23 cellular contexts compared by ENCODE assay signal in genomic region chr18:46716827-46717226, GRCh38. TPM values are rescaled to one million over a fixed set of nuclear protein-coding genes. Genes with fewer than 3 reads are reported as not detected.
DNase-seq lines count a peak whose midpoint lies in the region; ATAC-seq and TF ChIP-seq lines count a peak whose summit lies in the region.
"Had no signal": no experiment of that assay in that cellular context is flagged by ENCODE, and none has a peak within 500 bp of the region (broad histone marks: within the 10 kb centered on the region; RNA-seq: fewer than 3 reads in every experiment).

No MANE protein-coding gene starts in this region.

- no peak for TF ChIP-seq CTCF in left ventricle myocardium inferior (IDR thresholded peaks at IDR 0.05; ENCODE audit: borderline replicate concordance)
- no peak for TF ChIP-seq CTCF in OCI-LY7 (conservative IDR thresholded peaks at IDR 0.05; ENCODE audit: low read length)
- no peak for TF ChIP-seq CTCF in neural crest cell (conservative IDR thresholded peaks at IDR 0.05)
- no peak for TF ChIP-seq CTCF in body of pancreas (IDR thresholded peaks at IDR 0.05)

- peak overlapping the region; percentile 69; the same call in 1 of the 2 replicates for H2AFZ ChIP-seq in OCI-LY7 (ENCODE audit: low read length)
- H2AFZ ChIP-seq: GM23338 had no signal

- BruUV-seq in OCI-LY7 (replicated peaks; lab: Mats Ljungman, UMichigan), result no TSS peak

- DNase-seq in left ventricle myocardium superior (no peak), left ventricle myocardium inferior (no peak), OCI-LY7 (ENCODE audit: low spot score) (no peak), neural crest cell (ENCODE audit: low read depth, low spot score) (no peak), NCI-H2029 treated with DMSO at 0.1 percent for 48 hours (lab: John Stamatoyannopoulos, UW) (no peak), body of pancreas (no peak)
- DNase-seq: 8988T, MM.1S, NCI-H1092, NCI-H146, NCI-H2081, NCI-H2171 treated with DMSO at 0.1 percent for 48 hours, NCI-H446, NCI-H526 treated with DMSO at 0.1 percent for 48 hours, Peyer's patch had no signal

- ATAC-seq in left ventricle myocardium superior, result peak; percentile 28
- ATAC-seq in stimulated activated memory B cell treated with anti-CD40 and anti-IgM and Interleukin-4, amounts not matched to agents 10 μg/mL and 1 μg/mL and 100 μg/mL, for 72 hours, result peak; percentile 3
- ATAC-seq in GM21528 (IDR thresholded peaks at IDR 0.05; ENCODE audit: low FRiP score, unreplicated experiment), result no peak
- ATAC-seq in body of pancreas, result no peak
- ATAC-seq: GM23338, HCT116 had no signal

- POLR2A ChIA-PET in OCI-LY7 (lab: Charles Lee), result interaction anchor here (0.8 kb wide), 1 partner anchor 665 kb away, joined by 3 read pairs; no protein-coding TSS in a partner anchor

- no peak overlapping the region for H3K27ac ChIP-seq in left ventricle myocardium inferior (replicated peaks)
- no peak overlapping the region for H3K27ac ChIP-seq in OCI-LY7 (ENCODE audit: low read depth, low read length, poor library complexity, severe bottlenecking)
- no peak overlapping the region for H3K27ac ChIP-seq in body of pancreas
- H3K27ac ChIP-seq: C4-2B, Peyer's patch had no signal

- intact Hi-C loops in left ventricle myocardium superior (cut with micrococcal nuclease), result no loop called here
- intact Hi-C loops in left ventricle myocardium inferior (cut with micrococcal nuclease), result no loop called here
- intact Hi-C loops in OCI-LY7 (cut with micrococcal nuclease; ENCODE audit: unreplicated experiment), result no loop called here
- intact Hi-C loops in body of pancreas (cut with DNase I), result no loop called here

- peak overlapping the region; percentile 34; the same call in 1 of the 2 replicates for H3K4me2 ChIP-seq in OCI-LY7 (ENCODE audit: low read length)
- H3K4me2 ChIP-seq: GM23338 had no signal

- no peak for TF ChIP-seq POLR2A in body of pancreas (IDR thresholded peaks at IDR 0.05)

- 67 to 73% methylated on average over 2 of the region's 2 CpGs for WGBS in body of pancreas, 2 donors

- peak overlapping the region; percentile 64 for H3K27ac Mint-ChIP-seq in neural crest cell (ENCODE audit: unreplicated experiment)
- no peak overlapping the region for H3K27ac Mint-ChIP-seq in stimulated activated memory B cell treated with anti-CD40 and anti-IgM and Interleukin-4, amounts not matched to agents 10 μg/mL and 1 μg/mL and 100 μg/mL, for 72 hours
- H3K27ac Mint-ChIP-seq: GM23338 had no signal

- H3K4me1 ChIP-seq in left ventricle myocardium inferior (peaks cover 34% of the 10 kb centered on the region), OCI-LY7 (ENCODE audit: insufficient read depth, low read length, poor library complexity, severe bottlenecking) (peaks cover 61% of the 10 kb centered on the region), body of pancreas (no peaks in the 10 kb centered on the region)
- H3K4me1 ChIP-seq: Peyer's patch had no signal

- H3K4me1 Mint-ChIP-seq in neural crest cell, result peaks cover 8% of the 10 kb centered on the region
- no peaks in the 10 kb centered on the region for H3K4me1 Mint-ChIP-seq in stimulated activated memory B cell treated with anti-CD40 and anti-IgM and Interleukin-4, amounts not matched to agents 10 μg/mL and 1 μg/mL and 100 μg/mL, for 72 hours

- no peaks in the 10 kb centered on the region for H3K36me3 Mint-ChIP-seq in neural crest cell (ENCODE audit: low read depth)
- no peaks in the 10 kb centered on the region for H3K36me3 Mint-ChIP-seq in stimulated activated memory B cell treated with anti-CD40 and anti-IgM and Interleukin-4, amounts not matched to agents 10 μg/mL and 1 μg/mL and 100 μg/mL, for 72 hours

- CTCF ChIA-PET in OCI-LY7 (lab: Charles Lee; ENCODE audit: unreplicated experiment), result no interaction called here

- H3K79me2 ChIP-seq in OCI-LY7 (ENCODE audit: insufficient read depth, low read depth, low read length), result no peaks in the 10 kb centered on the region

- H3K9me3 ChIP-seq in left ventricle myocardium inferior (replicated peaks) (no peaks in the 10 kb centered on the region), OCI-LY7 (ENCODE audit: low read length) (no peaks in the 10 kb centered on the region), body of pancreas (no peaks in the 10 kb centered on the region)
- H3K9me3 ChIP-seq: Peyer's patch had no signal

- H3K9me3 Mint-ChIP-seq in neural crest cell, result no peaks in the 10 kb centered on the region
- H3K9me3 Mint-ChIP-seq in stimulated activated memory B cell treated with anti-CD40 and anti-IgM and Interleukin-4, amounts not matched to agents 10 μg/mL and 1 μg/mL and 100 μg/mL, for 72 hours, result no peaks in the 10 kb centered on the region
- H3K9me3 Mint-ChIP-seq: GM23338 had no signal

- no peaks in the 10 kb centered on the region for H3K36me3 ChIP-seq in left ventricle myocardium inferior
- no peaks in the 10 kb centered on the region for H3K36me3 ChIP-seq in OCI-LY7 (ENCODE audit: insufficient read depth, low read length)
- H3K36me3 ChIP-seq in body of pancreas (replicated peaks in 1 of 2; ENCODE audit: insufficient read depth in 1 of 2, low read depth in 2 of 2), result no peaks in the 10 kb centered on the region
- H3K36me3 ChIP-seq: Peyer's patch had no signal

- no peak overlapping the region for H3K4me3 Mint-ChIP-seq in neural crest cell
- H3K4me3 Mint-ChIP-seq in stimulated activated memory B cell treated with anti-CD40 and anti-IgM and Interleukin-4, amounts not matched to agents 10 μg/mL and 1 μg/mL and 100 μg/mL, for 72 hours, result no peak overlapping the region
- H3K4me3 Mint-ChIP-seq: GM23338 had no signal

- H3K27me3 ChIP-seq in left ventricle myocardium inferior (ENCODE audit: low read depth), result no peaks in the 10 kb centered on the region
- no peaks in the 10 kb centered on the region for H3K27me3 ChIP-seq in body of pancreas
- H3K27me3 ChIP-seq: Peyer's patch had no signal

- no peaks in the 10 kb centered on the region for H3K9me2 ChIP-seq in OCI-LY7 (ENCODE audit: insufficient read depth, low read length)

- peaks cover 6% of the 10 kb centered on the region for H3K27me3 Mint-ChIP-seq in neural crest cell (ENCODE audit: low read depth)
- H3K27me3 Mint-ChIP-seq in stimulated activated memory B cell treated with anti-CD40 and anti-IgM and Interleukin-4, amounts not matched to agents 10 μg/mL and 1 μg/mL and 100 μg/mL, for 72 hours, result peaks cover 22% of the 10 kb centered on the region

- H3K4me3 ChIP-seq in left ventricle myocardium inferior, result no peak overlapping the region
- H3K4me3 ChIP-seq in OCI-LY7 (ENCODE audit: low read depth, low read length, poor library complexity, severe bottlenecking), result no peak overlapping the region
- H3K4me3 ChIP-seq in body of pancreas, result no peak overlapping the region
- H3K4me3 ChIP-seq: GM23338, Peyer's patch had no signal

- no peaks in the 10 kb centered on the region for H4K20me1 ChIP-seq in OCI-LY7 (ENCODE audit: insufficient read depth, low read length)

RNA-seq across cellular contexts. Expression of gene ST8SIA5, which starts 40.0 kb away (rescaled TPM):
- total RNA-seq in left ventricle myocardium superior, result 5.4 TPM
- 6.2 TPM for total RNA-seq in left ventricle myocardium inferior
- 0.28 TPM in 1 of 2 replicates, not detected in the other for total RNA-seq in OCI-LY7 (2014; rRNA removed; shearing (Covaris generic))
- not detected in 2 replicates for total RNA-seq in OCI-LY7 (2022)
- total RNA-seq in neural crest cell, result 0.79 and 2.7 TPM in 2 replicates
- total RNA-seq in body of pancreas, result 1 to 10 TPM in 1 of 2 donors, under 1 TPM in 1; under 0.01 to 1.6 TPM
- total RNA-seq: SK-MEL-5 had no signal

RNA-seq across cellular contexts. Expression of gene LOXHD1, which starts 59.8 kb away (rescaled TPM):
- total RNA-seq in left ventricle myocardium superior (0.74 TPM), left ventricle myocardium inferior (0.49 TPM), OCI-LY7 (2022) (not detected in 2 replicates), neural crest cell (not detected in 2 replicates), body of pancreas (under 1 TPM in 1 of 2 donors, not detected in 1; 0.26 TPM)
- not detected in 2 replicates for total RNA-seq in OCI-LY7 (2014; rRNA removed; shearing (Covaris generic))
- total RNA-seq: Daoy, LHCN-M2, SK-MEL-5 had no signal

Comparison
In these comparisons a context has a peak if more than half of its experiments do, and no peak if none do; other contexts are left out.
1. ATAC-seq: peak in left ventricle myocardium superior (single experiment) and stimulated activated memory B cell treated with anti-CD40 and anti-IgM and Interleukin-4, amounts not matched to agents 10 μg/mL and 1 μg/mL and 100 μg/mL, for 72 hours (single experiment); none in GM21528 (single experiment) and body of pancreas (single experiment).